Comparison of ENCODE assay signal across 6 cellular contexts in the genomic region with DNA sequence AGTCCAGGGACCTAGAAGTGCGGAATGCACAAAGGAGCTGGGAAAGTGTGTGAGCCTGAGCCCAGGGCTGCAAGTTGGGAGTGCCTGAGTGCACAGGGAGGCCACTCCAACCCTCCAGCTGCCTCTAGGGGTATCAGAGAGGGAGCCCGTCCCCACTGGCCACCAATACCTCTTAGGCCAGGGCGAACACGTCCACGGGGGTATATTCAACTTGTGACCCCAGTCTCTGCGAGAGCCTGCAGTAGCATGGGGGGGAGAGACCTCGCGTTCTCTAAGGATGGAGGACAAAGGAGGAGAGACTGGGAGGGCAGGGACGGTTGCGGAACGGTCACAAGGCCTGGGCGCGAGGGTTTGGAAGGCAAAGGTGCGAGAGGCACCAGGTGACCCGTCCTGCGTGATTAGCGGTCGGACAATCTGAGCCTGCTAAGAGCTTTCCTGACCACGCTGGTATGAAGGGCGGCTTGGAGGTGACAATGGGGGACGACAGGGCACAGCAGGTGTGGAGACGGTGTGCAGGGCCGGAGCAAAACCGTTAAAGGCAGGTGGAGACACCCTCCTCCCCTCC. TPM values are rescaled to one million over a fixed set of nuclear protein-coding genes. Genes with fewer than 3 reads are reported as not detected.
A peak's percentile ranks its signal among the peaks of the same experiment; 100 is the strongest.
DNase-seq lines count a peak whose midpoint lies in the region; TF ChIP-seq lines count a peak whose summit lies in the region.

No MANE protein-coding gene starts in this region.

- H3K4me3 Mint-ChIP-seq in MCF 10A (ENCODE audit: unreplicated experiment), result peak overlapping the region; percentile 86
- peak overlapping the region; percentile 94 for H3K4me3 Mint-ChIP-seq in nephron progenitor cell

- CTCF ChIA-PET in MCF 10A (lab: Yijun Ruan, JAX), result interaction anchor here (1.2 kb wide), 1 partner anchor 14 kb away, joined by 3 read pairs; the partner anchor contains the start of genes NDUFA7 and RPS28

- intact Hi-C loops in MCF 10A (cut with micrococcal nuclease), result no loop called here

- no peak overlapping the region for H3K27ac Mint-ChIP-seq in MCF 10A (ENCODE audit: low read depth, unreplicated experiment)
- peak overlapping the region; percentile 93 for H3K27ac Mint-ChIP-seq in nephron progenitor cell

- peak overlapping the region; percentile 98 for H3K4me3 ChIP-seq in LNCaP clone FGC (ENCODE audit: low read depth, low read length)

- H3K27me3 Mint-ChIP-seq in MCF 10A (ENCODE audit: insufficient read depth, unreplicated experiment) (no peaks in the 10 kb centered on the region), nephron progenitor cell (ENCODE audit: low read depth, poor library complexity) (peaks cover 2% of the 10 kb centered on the region)

- no peak for TF ChIP-seq CTCF in LNCaP clone FGC (IDR thresholded peaks at IDR 0.05; ENCODE audit: control insufficient read depth, extremely low read depth, insufficient read depth)
- TF ChIP-seq CTCF in MCF 10A (IDR thresholded peaks at IDR 0.05; ENCODE audit: unreplicated experiment), result no peak
- TF ChIP-seq CTCF in nephron progenitor cell (IDR thresholded peaks at IDR 0.05), result no peak

- POLR2A ChIA-PET in MCF 10A (lab: Yijun Ruan, JAX), result interaction anchor here (0.6 to 4.7 kb wide), 2 partner anchors 14 to 28 kb away, joined by 3 to 30 read pairs; partner anchors contain the start of genes NDUFA7 and RPS28

- H3K9me3 Mint-ChIP-seq in MCF 10A (ENCODE audit: unreplicated experiment), result no peaks in the 10 kb centered on the region
- H3K9me3 Mint-ChIP-seq in nephron progenitor cell, result no peaks in the 10 kb centered on the region

- no TSS peak for BruUV-seq in MCF 10A (replicated peaks; lab: Mats Ljungman, UMichigan)

- DNase-seq in LNCaP clone FGC (ENCODE audit: low read depth), result no peak
- DNase-seq in MCF 10A (ENCODE audit: unreplicated experiment), result no peak
- DNase-seq in nephron progenitor cell, result no peak
- DNase-seq in HPDE6-E6E7 (ENCODE audit: extremely low spot score), result no peak
- DNase-seq in KG1 (lab: John Stamatoyannopoulos, UW), result no peak
- no peak for DNase-seq in globus pallidus (ENCODE audit: low spot score)

- H3K36me3 Mint-ChIP-seq in MCF 10A (ENCODE audit: insufficient read depth, unreplicated experiment) (peaks cover 41% of the 10 kb centered on the region), nephron progenitor cell (ENCODE audit: low read depth) (peaks cover 39% of the 10 kb centered on the region)

- H3K4me1 Mint-ChIP-seq in MCF 10A (ENCODE audit: insufficient read depth, unreplicated experiment), result peaks cover 15% of the 10 kb centered on the region
- peaks cover 47% of the 10 kb centered on the region for H3K4me1 Mint-ChIP-seq in nephron progenitor cell

RNA-seq across cellular contexts. Expression of gene CD320, which starts 0.7 kb away (rescaled TPM):
- 39.2 and 68.8 TPM in 2 replicates for total RNA-seq in MCF 10A (2022)

RNA-seq across cellular contexts. Expression of gene NDUFA7, which starts 13.7 kb away (rescaled TPM):
- total RNA-seq in MCF 10A (2022), result 83.2 and 91.8 TPM in 2 replicates

RNA-seq across cellular contexts. Expression of gene RPS28, which starts 13.8 kb away (rescaled TPM):
- total RNA-seq in MCF 10A (2022), result 2,247 and 2,362 TPM in 2 replicates

RNA-seq across cellular contexts. Expression of gene KANK3, which starts 35.6 kb away (rescaled TPM):
- total RNA-seq in MCF 10A (2022), result 0.79 and 1.2 TPM in 2 replicates

RNA-seq across cellular contexts. Expression of gene ANGPTL4, which starts 56.5 kb away (rescaled TPM):
- 12.6 and 32.8 TPM in 2 replicates for total RNA-seq in MCF 10A (2022)
